Comparison of ENCODE assay signal across 1 cellular context in genomic region chr17:28743243-28744103, GRCh38.
TF ChIP-seq lines count a peak whose summit lies in the region.

TSS of gene TRAF4 (plus strand) at chr17:28744011. CDS start at chr17:28744113, 102 bp downstream.

TF ChIP-seq in SK-N-SH, 30 proteins besides CTCF, POLR2A, EP300 and RAD21 (continued from another document):
- TF ChIP-seq, protein P1, sequence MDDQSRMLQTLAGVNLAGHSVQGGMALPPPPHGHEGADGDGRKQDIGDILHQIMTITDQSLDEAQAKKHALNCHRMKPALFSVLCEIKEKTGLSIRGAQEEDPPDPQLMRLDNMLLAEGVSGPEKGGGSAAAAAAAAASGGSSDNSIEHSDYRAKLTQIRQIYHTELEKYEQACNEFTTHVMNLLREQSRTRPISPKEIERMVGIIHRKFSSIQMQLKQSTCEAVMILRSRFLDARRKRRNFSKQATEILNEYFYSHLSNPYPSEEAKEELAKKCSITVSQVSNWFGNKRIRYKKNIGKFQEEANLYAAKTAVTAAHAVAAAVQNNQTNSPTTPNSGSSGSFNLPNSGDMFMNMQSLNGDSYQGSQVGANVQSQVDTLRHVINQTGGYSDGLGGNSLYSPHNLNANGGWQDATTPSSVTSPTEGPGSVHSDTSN (IDR thresholded peaks at IDR 0.05), result peak; percentile 23
- TF ChIP-seq FOSL2 (IDR thresholded peaks at IDR 0.05; ENCODE audit: borderline replicate concordance, low read depth) (no peak), NRF1 (IDR thresholded peaks at IDR 0.05; ENCODE audit: low read depth, low read length) (no peak), RFX5 (IDR thresholded peaks at IDR 0.05; ENCODE audit: low read length) (0 out of 2 replicates have a peak, but pooled peaks have one; percentile 45), NFIC (IDR thresholded peaks at IDR 0.05; ENCODE audit: borderline replicate concordance) (peak; percentile 82), FOXM1 (IDR thresholded peaks at IDR 0.05; ENCODE audit: low read depth) (no peak), FOXJ3 (CRISPR knock-in tag; IDR thresholded peaks at IDR 0.05) (peak; percentile 45; the same call in 1 of the 2 replicates)
- TF ChIP-seq, protein P2, sequence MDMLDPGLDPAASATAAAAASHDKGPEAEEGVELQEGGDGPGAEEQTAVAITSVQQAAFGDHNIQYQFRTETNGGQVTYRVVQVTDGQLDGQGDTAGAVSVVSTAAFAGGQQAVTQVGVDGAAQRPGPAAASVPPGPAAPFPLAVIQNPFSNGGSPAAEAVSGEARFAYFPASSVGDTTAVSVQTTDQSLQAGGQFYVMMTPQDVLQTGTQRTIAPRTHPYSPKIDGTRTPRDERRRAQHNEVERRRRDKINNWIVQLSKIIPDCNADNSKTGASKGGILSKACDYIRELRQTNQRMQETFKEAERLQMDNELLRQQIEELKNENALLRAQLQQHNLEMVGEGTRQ (IDR thresholded peaks at IDR 0.05; ENCODE audit: borderline replicate concordance, low read depth, low read length), result no peak
